In the genomic region with DNA sequence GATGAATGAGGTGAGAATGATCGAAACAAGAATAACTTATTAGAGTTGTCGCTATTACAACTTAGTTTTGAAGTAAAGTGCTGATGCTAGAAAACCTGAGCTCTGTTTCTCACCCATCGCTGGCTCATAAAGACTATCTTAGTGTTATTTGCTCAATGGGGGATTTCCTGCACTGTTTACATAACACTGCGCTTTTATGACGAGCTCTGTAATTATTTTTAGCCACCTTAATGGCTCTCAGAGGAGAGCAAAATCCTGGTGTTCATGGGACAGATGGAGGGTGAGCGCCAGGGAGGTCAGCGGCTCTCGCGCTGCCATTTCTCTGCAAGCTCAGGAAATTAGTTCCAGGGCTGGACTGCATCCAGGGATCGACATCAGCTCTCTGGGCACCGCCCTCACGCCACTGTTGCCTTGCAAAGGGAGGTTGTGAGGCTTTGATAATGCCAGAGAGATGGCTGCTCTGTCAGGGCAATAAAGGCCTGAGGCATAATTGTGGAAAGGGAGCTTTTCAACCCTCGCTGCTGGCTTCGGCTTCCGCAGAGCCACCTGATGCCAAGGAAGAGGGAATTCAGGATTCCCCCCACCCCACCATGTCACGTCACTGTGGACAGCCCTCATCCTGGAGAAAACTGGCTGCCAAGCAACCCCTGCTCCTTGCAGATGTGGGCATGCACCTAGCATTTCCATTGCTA, we compare ENCODE assay signal across 11 cellular contexts.
DNase-seq lines count a peak whose midpoint lies in the region; ATAC-seq, FAIRE-seq and TF ChIP-seq lines count a peak whose summit lies in the region.
"Had no signal": no experiment of that assay in that cellular context is flagged by ENCODE, and none has a peak within 500 bp of the region (broad histone marks: within the 10 kb centered on the region; RNA-seq: fewer than 3 reads in every experiment).

No MANE protein-coding gene starts in this region.

- WGBS in SK-N-SH (ENCODE audit: low lambda C conversion rate) = 14% methylated on average over 7 of the region's 16 CpGs

- H3K27me3 ChIP-seq in SK-N-SH (ENCODE audit: insufficient read depth) (no peaks in the 10 kb centered on the region), upper lobe of right lung (no peaks in the 10 kb centered on the region)
- H3K27me3 ChIP-seq: upper lobe of left lung had no signal

- TF ChIP-seq EP300 in SK-N-SH (IDR thresholded peaks at IDR 0.05; ENCODE audit: borderline replicate concordance in 1 of 2, low read depth in 1 of 2, low read length in 1 of 2) = no peak

- peak; percentile 99 for FAIRE-seq in islet of Langerhans (lab: Jason Lieb, UNC)

- POLR2A ChIA-PET in SK-N-SH (lab: Yijun Ruan, JAX) = interaction anchor here (1.0 kb wide), 1 partner anchor 15 kb away, joined by 3 read pairs; no protein-coding TSS in a partner anchor

- H3K4me1 ChIP-seq in SK-N-SH (ENCODE audit: control insufficient read depth in 1 of 2, insufficient read depth in 2 of 2, low read depth in 1 of 2, low read length in 1 of 2) (peaks cover 0 to 11% of the 10 kb centered on the region in 2 experiments; a peak in 2 of 4 replicates), upper lobe of right lung (peaks cover 8% of the 10 kb centered on the region)

- peak; percentile 88 for DNase-seq in SK-N-SH
- peak; percentile 31 for DNase-seq in NCI-H526 treated with DMSO at 0.1 percent for 48 hours (lab: John Stamatoyannopoulos, UW)
- peak; percentile 69 for DNase-seq in upper lobe of right lung
- no peak for DNase-seq in activated T-cell treated with anti-CD3 and anti-CD28 coated beads for 4 hours
- DNase-seq in iPS-NIHi11 (ENCODE audit: low spot score) = no peak
- no peak for DNase-seq in GF-D8 (lab: John Stamatoyannopoulos, UW)
- DNase-seq: activated CD4-positive, CD25-positive, alpha-beta regulatory T cell treated with anti-CD3 and anti-CD28 coated beads, Interleukin-2, amount 50 U/mL, for 72 hours; stimulated activated CD4-positive, alpha-beta T cell treated with anti-CD3 and anti-CD28 coated beads, Interleukin-2, amount 100 ng/mL, for 24 hours had no signal

- no peaks in the 10 kb centered on the region for H3K36me3 ChIP-seq in SK-N-SH (replicated peaks in 1 of 2; ENCODE audit: control insufficient read depth in 1 of 2, insufficient read depth in 2 of 2, low read length in 1 of 2)
- H3K36me3 ChIP-seq in upper lobe of right lung = no peaks in the 10 kb centered on the region
- H3K36me3 ChIP-seq: upper lobe of left lung had no signal

- no peaks in the 10 kb centered on the region for H4K20me1 ChIP-seq in SK-N-SH (ENCODE audit: insufficient read depth)

- TF ChIP-seq RAD21 in SK-N-SH (IDR thresholded peaks at IDR 0.05; ENCODE audit: low read length) = peak; percentile 10; the same call in 1 of the 2 replicates

- H3K9me3 ChIP-seq in SK-N-SH (no peaks in the 10 kb centered on the region), upper lobe of right lung (no peaks in the 10 kb centered on the region)
- H3K9me3 ChIP-seq: upper lobe of left lung had no signal

- H3K9me2 ChIP-seq in SK-N-SH = no peaks in the 10 kb centered on the region

- H3F3A ChIP-seq in SK-N-SH (replicated peaks; ENCODE audit: insufficient read depth) = no peaks in the 10 kb centered on the region

- CTCF ChIA-PET in SK-N-SH (lab: Yijun Ruan, JAX) = interaction anchor here (0.9 kb wide), 1 partner anchor 77 kb away, joined by 3 read pairs; no protein-coding TSS in a partner anchor

- peak overlapping the region in 1 of 2 experiments; percentile 53; a peak in 2 of 4 replicates for H3K27ac ChIP-seq in SK-N-SH (ENCODE audit: low read depth in 2 of 2, low read length in 1 of 2)
- no peak overlapping the region for H3K27ac ChIP-seq in upper lobe of right lung
- H3K27ac ChIP-seq: upper lobe of left lung had no signal

- H3K4me3 ChIP-seq in SK-N-SH (ENCODE audit: low read depth in 2 of 2, low read length in 1 of 2) = no peak overlapping the region; a peak in 1 of 4 replicates
- H3K4me3 ChIP-seq in upper lobe of right lung = no peak overlapping the region
- H3K4me3 ChIP-seq: upper lobe of left lung had no signal

- ATAC-seq in SK-N-SH treated with all-trans-retinoic acid at 6 μM for 48 hours (no peak; the same call in 2 of the 3 replicates), upper lobe of right lung (peak; percentile 42)

- intact Hi-C loops in upper lobe of right lung (cut with DNase I) = no loop called here

- no peak overlapping the region for H3K9ac ChIP-seq in SK-N-SH

- no peak for TF ChIP-seq CTCF in SK-N-SH (IDR thresholded peaks at IDR 0.05)
- TF ChIP-seq CTCF in upper lobe of right lung (IDR thresholded peaks at IDR 0.05) = no peak

- H3K4me2 ChIP-seq in SK-N-SH = no peak overlapping the region

- no peak overlapping the region for H2AFZ ChIP-seq in SK-N-SH (ENCODE audit: low read depth)

- no peaks in the 10 kb centered on the region for H3K79me2 ChIP-seq in SK-N-SH (ENCODE audit: insufficient read depth)

TF ChIP-seq in SK-N-SH, 30 proteins besides CTCF, POLR2A, EP300 and RAD21:
- TF ChIP-seq SMC3 (IDR thresholded peaks at IDR 0.05; ENCODE audit: low read depth, low read length) = no peak
- peak; percentile 42 for TF ChIP-seq CHD2 (IDR thresholded peaks at IDR 0.05; ENCODE audit: low read length, partially characterized antibody)

TF ChIP-seq in SK-N-SH treated with all-trans-retinoic acid at 6 μM for 48 hours, 23 proteins besides CTCF, POLR2A, EP300 and RAD21:
- TF ChIP-seq ZNF565 (CRISPR knock-in tag; conservative IDR thresholded peaks at IDR 0.05; ENCODE audit: low read depth) (no peak), TCF4 (CRISPR knock-in tag; IDR thresholded peaks at IDR 0.05; ENCODE audit: borderline replicate concordance) (no peak), ISL1 (CRISPR knock-in tag; IDR thresholded peaks at IDR 0.05) (no peak), OSR1 (CRISPR knock-in tag; IDR thresholded peaks at IDR 0.05) (no peak), GLIS3 (CRISPR knock-in tag; IDR thresholded peaks at IDR 0.05) (no peak), ZNF8 (CRISPR knock-in tag; IDR thresholded peaks at IDR 0.05) (no peak), RARB (CRISPR knock-in tag; IDR thresholded peaks at IDR 0.05) (no peak)
- TF ChIP-seq, protein P1, sequence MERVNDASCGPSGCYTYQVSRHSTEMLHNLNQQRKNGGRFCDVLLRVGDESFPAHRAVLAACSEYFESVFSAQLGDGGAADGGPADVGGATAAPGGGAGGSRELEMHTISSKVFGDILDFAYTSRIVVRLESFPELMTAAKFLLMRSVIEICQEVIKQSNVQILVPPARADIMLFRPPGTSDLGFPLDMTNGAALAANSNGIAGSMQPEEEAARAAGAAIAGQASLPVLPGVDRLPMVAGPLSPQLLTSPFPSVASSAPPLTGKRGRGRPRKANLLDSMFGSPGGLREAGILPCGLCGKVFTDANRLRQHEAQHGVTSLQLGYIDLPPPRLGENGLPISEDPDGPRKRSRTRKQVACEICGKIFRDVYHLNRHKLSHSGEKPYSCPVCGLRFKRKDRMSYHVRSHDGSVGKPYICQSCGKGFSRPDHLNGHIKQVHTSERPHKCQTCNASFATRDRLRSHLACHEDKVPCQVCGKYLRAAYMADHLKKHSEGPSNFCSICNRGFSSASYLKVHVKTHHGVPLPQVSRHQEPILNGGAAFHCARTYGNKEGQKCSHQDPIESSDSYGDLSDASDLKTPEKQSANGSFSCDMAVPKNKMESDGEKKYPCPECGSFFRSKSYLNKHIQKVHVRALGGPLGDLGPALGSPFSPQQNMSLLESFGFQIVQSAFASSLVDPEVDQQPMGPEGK (CRISPR knock-in tag; IDR thresholded peaks at IDR 0.05; ENCODE audit: borderline replicate concordance) = no peak
- TF ChIP-seq, protein P2, sequence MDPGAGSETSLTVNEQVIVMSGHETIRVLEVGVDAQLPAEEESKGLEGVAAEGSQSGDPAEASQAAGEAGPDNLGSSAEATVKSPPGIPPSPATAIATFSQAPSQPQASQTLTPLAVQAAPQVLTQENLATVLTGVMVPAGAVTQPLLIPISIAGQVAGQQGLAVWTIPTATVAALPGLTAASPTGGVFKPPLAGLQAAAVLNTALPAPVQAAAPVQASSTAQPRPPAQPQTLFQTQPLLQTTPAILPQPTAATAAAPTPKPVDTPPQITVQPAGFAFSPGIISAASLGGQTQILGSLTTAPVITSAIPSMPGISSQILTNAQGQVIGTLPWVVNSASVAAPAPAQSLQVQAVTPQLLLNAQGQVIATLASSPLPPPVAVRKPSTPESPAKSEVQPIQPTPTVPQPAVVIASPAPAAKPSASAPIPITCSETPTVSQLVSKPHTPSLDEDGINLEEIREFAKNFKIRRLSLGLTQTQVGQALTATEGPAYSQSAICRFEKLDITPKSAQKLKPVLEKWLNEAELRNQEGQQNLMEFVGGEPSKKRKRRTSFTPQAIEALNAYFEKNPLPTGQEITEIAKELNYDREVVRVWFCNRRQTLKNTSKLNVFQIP (CRISPR knock-in tag; IDR thresholded peaks at IDR 0.05; ENCODE audit: borderline replicate concordance, low read depth) = no peak
- TF ChIP-seq, protein P3, sequence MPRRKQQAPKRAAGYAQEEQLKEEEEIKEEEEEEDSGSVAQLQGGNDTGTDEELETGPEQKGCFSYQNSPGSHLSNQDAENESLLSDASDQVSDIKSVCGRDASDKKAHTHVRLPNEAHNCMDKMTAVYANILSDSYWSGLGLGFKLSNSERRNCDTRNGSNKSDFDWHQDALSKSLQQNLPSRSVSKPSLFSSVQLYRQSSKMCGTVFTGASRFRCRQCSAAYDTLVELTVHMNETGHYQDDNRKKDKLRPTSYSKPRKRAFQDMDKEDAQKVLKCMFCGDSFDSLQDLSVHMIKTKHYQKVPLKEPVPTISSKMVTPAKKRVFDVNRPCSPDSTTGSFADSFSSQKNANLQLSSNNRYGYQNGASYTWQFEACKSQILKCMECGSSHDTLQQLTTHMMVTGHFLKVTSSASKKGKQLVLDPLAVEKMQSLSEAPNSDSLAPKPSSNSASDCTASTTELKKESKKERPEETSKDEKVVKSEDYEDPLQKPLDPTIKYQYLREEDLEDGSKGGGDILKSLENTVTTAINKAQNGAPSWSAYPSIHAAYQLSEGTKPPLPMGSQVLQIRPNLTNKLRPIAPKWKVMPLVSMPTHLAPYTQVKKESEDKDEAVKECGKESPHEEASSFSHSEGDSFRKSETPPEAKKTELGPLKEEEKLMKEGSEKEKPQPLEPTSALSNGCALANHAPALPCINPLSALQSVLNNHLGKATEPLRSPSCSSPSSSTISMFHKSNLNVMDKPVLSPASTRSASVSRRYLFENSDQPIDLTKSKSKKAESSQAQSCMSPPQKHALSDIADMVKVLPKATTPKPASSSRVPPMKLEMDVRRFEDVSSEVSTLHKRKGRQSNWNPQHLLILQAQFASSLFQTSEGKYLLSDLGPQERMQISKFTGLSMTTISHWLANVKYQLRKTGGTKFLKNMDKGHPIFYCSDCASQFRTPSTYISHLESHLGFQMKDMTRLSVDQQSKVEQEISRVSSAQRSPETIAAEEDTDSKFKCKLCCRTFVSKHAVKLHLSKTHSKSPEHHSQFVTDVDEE (CRISPR knock-in tag; IDR thresholded peaks at IDR 0.05) = no peak

Comparison
In these comparisons a context has a peak if more than half of its experiments do, and no peak if none do; other contexts are left out.
1. DNase-seq: peak in SK-N-SH (single experiment), NCI-H526 treated with DMSO at 0.1 percent for 48 hours (single experiment) and upper lobe of right lung (single experiment); none in activated T-cell treated with anti-CD3 and anti-CD28 coated beads for 4 hours (single experiment), iPS-NIHi11 (single experiment) and GF-D8 (single experiment).